In the genomic region with DNA sequence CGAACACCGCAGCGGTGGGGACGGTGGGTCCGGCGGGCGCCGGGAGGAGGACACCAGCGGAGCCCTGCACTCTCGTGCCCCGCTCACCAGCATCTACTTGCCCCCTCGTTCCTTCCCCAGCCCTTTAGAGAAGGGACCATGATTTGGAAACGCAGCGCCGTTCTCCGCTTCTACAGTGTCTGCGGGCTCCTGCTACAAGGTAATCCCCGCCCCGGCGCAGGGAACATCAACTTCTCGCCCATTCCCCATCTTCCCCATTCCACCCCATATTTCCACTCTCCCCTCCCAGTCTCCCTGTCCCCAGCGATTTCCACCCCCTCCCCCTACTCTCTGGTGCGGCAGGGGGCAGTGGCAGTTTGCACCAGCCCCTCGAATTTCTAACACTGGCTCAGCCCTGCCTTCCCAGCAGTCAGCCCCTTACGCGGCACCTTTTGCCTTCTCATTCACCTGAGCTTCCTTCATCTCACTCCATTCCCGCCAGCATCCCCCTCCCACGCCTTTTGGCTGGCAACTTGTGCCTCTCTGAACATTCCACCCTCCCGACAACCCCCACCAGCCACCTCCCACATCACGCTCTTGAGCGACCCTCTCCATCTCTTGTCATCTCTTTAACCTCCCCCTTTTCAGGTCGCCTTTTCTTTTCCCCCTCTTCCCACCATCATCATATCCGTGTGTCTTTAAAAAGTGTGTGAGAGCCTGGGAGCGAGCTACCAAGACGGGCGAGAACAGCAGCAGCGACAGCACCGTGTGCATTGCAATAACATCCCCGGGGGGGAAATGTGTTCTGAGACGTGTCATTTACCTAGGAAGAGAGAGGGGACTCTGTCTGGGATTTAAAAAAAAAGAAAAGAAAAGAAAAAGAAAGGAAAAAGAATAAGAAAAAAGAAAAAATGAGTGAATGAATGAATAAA, we compare ENCODE assay signal across 1 cellular context.
TF ChIP-seq lines count a peak whose summit lies in the region.

No MANE protein-coding gene starts in this region.

TF ChIP-seq in HepG2, 621 proteins besides CTCF, POLR2A, EP300 and RAD21 (continued from another document):
- TF ChIP-seq TBX3 (IDR thresholded peaks at IDR 0.05; ENCODE audit: borderline replicate concordance) (no peak), NCOA5 (CRISPR knock-in tag; IDR thresholded peaks at IDR 0.05) (no peak), ZNF746 (CRISPR knock-in tag; IDR thresholded peaks at IDR 0.05) (no peak), TAF15 (IDR thresholded peaks at IDR 0.05; ENCODE audit: low read depth, low read length, poor library complexity, severe bottlenecking) (no peak), NPAS2 (CRISPR knock-in tag; IDR thresholded peaks at IDR 0.05; ENCODE audit: borderline replicate concordance) (no peak), DNMT1 (CRISPR knock-in tag; IDR thresholded peaks at IDR 0.05) (no peak)
- TF ChIP-seq, protein P1, sequence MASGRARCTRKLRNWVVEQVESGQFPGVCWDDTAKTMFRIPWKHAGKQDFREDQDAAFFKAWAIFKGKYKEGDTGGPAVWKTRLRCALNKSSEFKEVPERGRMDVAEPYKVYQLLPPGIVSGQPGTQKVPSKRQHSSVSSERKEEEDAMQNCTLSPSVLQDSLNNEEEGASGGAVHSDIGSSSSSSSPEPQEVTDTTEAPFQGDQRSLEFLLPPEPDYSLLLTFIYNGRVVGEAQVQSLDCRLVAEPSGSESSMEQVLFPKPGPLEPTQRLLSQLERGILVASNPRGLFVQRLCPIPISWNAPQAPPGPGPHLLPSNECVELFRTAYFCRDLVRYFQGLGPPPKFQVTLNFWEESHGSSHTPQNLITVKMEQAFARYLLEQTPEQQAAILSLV (CRISPR knock-in tag; IDR thresholded peaks at IDR 0.05; ENCODE audit: borderline replicate concordance): no peak
TF ChIP-seq in HepG2: peak in this region for 1.
